8 cellular contexts compared by ENCODE assay signal in the genomic region with DNA sequence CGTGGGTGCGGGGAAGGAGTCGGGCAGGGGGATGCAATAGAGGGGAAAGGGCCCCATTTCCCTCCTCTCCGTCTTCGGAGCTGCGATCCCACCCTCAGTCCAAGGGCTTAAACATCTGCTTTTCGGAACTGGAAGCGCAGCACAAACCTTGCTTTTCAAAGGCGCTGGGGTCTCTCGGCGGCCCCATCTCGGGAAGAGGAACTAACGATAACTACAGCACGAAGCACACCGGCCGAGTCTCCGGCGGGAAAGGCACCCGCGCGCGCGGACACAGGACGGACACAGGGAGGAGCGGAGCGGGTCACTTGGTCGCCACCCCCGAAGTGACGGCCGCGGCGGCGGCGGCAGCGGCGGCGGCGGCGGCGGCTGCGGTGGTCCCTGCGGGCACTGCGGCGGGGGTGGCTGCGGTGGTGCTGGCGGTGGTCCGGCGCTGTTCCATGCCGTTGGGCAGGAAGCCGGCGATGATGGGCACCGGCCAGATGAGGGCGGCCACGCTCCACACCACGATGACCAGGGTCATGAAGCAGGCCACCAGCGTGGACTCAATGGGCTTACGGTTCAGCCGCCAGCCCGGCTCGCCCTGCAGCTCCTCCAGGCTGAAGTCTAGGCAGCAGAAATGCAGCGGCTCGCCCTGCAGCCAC. TPM values are rescaled to one million over a fixed set of nuclear protein-coding genes. Genes with fewer than 3 reads are reported as not detected.
DNase-seq lines count a peak whose midpoint lies in the region; ATAC-seq and TF ChIP-seq lines count a peak whose summit lies in the region.

No MANE protein-coding gene starts in this region.

- DNase-seq in RKO (ENCODE audit: low spot score) (peak; percentile 86), body of pancreas (peak; percentile 67 to 77 (median 72)), iPS DF 6.9 (ENCODE audit: low read depth, low spot score) (no peak), pulmonary artery endothelial cell (ENCODE audit: low read depth, low spot score) (peak; percentile 27), HPDE6-E6E7 (ENCODE audit: extremely low spot score) (no peak)

- TF ChIP-seq CTCF in body of pancreas (IDR thresholded peaks at IDR 0.05), result peak in 6 of 7 experiments; percentile 18 to 59 (median 46)

- H4K20me1 ChIP-seq in BLaER1, result peaks cover 28% of the 10 kb centered on the region

- H3K4me1 ChIP-seq in BLaER1 (peaks cover 28% of the 10 kb centered on the region), body of pancreas (peaks cover 11% of the 10 kb centered on the region), iPS DF 6.9 (ENCODE audit: control insufficient read depth, insufficient read depth, low read length) (peaks cover 2% of the 10 kb centered on the region; the same call in 1 of the 2 replicates)

- H3K27ac ChIP-seq in BLaER1 (no peak overlapping the region), body of pancreas (peak overlapping the region in 2 of 4 donors; percentile 49 to 52), iPS DF 6.9 (ENCODE audit: low read length) (no peak overlapping the region)

- H3K9me3 ChIP-seq in BLaER1, result no peaks in the 10 kb centered on the region
- H3K9me3 ChIP-seq in body of pancreas, result no peaks in the 10 kb centered on the region
- H3K9me3 ChIP-seq in iPS DF 6.9 (ENCODE audit: control insufficient read depth, insufficient read depth, low read length), result no peaks in the 10 kb centered on the region

- H3K4me3 ChIP-seq in BLaER1 (peak overlapping the region; percentile 75), body of pancreas (no peak overlapping the region), iPS DF 6.9 (ENCODE audit: low read length) (peak overlapping the region; percentile 68)

- no peak for TF ChIP-seq POLR2A in body of pancreas (IDR thresholded peaks at IDR 0.05)

- WGBS in body of pancreas, 2 donors, result 1 to 3% methylated on average over 18 to 60 of the region's 62 CpGs
- WGBS in iPS DF 6.9 (ENCODE audit: insufficient coverage, insufficient read length), result no CpG with 5 or more reads among the region's 62 CpGs

- H3K4me2 ChIP-seq in BLaER1, result peak overlapping the region; percentile 100

- H3K27me3 ChIP-seq in BLaER1 (peaks cover 62% of the 10 kb centered on the region), body of pancreas (peaks cover 0 to 3% of the 10 kb centered on the region in 2 donors), iPS DF 6.9 (ENCODE audit: control insufficient read depth, insufficient read depth, low read length) (no peaks in the 10 kb centered on the region)

- peak; percentile 8 for ATAC-seq in GM18519 (IDR thresholded peaks at IDR 0.05; ENCODE audit: low FRiP score, unreplicated experiment)
- peak; percentile 25 for ATAC-seq in HG03432 (IDR thresholded peaks at IDR 0.05; ENCODE audit: unreplicated experiment)
- peak; percentile 77 for ATAC-seq in body of pancreas

- intact Hi-C loops in body of pancreas (cut with DNase I), result no loop called here

- H3K36me3 ChIP-seq in BLaER1 (no peaks in the 10 kb centered on the region), body of pancreas (replicated peaks in 1 of 2; ENCODE audit: insufficient read depth in 1 of 2, low read depth in 2 of 2) (no peaks in the 10 kb centered on the region), iPS DF 6.9 (ENCODE audit: control insufficient read depth, insufficient read depth, low read length) (no peaks in the 10 kb centered on the region)

- no peak overlapping the region for H3K9ac ChIP-seq in BLaER1

RNA-seq across cellular contexts. Expression of a gene that starts 1.1 kb away (rescaled TPM):
- total RNA-seq in body of pancreas, result 1 to 10 TPM; 3.1 to 6.9 TPM
- 6.1 and 6.3 TPM in 2 replicates for total RNA-seq in pulmonary artery endothelial cell

Comparison
In these comparisons a context has a peak if more than half of its experiments do, and no peak if none do; other contexts are left out.
1. H3K4me3 ChIP-seq: peak in BLaER1 (single experiment) and iPS DF 6.9 (single experiment); none in body of pancreas (0 of 2).
2. ATAC-seq: peak in every context shown above with its lines; median percentile 77 in body of pancreas; 25 in HG03432; 8 in GM18519.
3. DNase-seq: peak in RKO (single experiment), body of pancreas (4 of 4) and pulmonary artery endothelial cell (single experiment); none in iPS DF 6.9 (single experiment) and HPDE6-E6E7 (single experiment).